In the genomic region with DNA sequence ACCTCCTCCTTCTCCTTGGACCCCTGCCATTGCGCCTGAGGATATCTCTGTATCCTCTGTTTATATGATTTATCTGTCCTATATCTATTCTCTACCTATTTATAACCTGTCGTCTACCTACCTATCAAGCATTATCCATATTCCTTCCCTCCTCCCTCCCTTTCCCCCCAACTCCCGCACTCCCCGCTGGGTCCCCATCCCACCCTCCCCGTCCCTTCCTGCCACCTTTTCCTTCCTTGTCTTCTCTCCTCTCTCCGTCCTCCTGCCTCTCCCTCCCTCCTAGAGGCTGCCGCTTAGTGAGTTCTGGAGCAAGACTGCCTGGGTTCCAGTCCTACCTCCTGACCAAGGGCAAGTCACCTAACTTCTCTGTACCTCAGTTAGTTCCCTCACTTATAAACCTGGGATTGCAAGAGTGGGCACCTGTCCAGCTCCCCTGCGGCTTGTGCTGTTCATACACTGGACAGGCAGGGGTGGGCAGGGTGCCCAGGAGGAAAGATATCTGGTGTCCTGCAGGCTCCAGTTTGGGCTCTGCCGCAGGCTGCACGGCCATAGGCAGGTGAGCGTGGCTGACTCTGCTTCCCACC, we compare ENCODE assay signal across 10 cellular contexts. TPM values are rescaled to one million over a fixed set of nuclear protein-coding genes. Genes with fewer than 3 reads are reported as not detected.
DNase-seq lines count a peak whose midpoint lies in the region; ATAC-seq and TF ChIP-seq lines count a peak whose summit lies in the region.
"Had no signal": no experiment of that assay in that cellular context is flagged by ENCODE, and none has a peak within 500 bp of the region (broad histone marks: within the 10 kb centered on the region; RNA-seq: fewer than 3 reads in every experiment).

No MANE protein-coding gene starts in this region.

- H4K20me1 ChIP-seq in smooth muscle cell (ENCODE audit: low read depth), result peaks cover 17% of the 10 kb centered on the region

- no peaks in the 10 kb centered on the region for H3F3A ChIP-seq in smooth muscle cell (ENCODE audit: low read depth)

- 89% methylated on average over 6 of the region's 11 CpGs for WGBS in smooth muscle cell (ENCODE audit: low lambda C conversion rate)

- no peaks in the 10 kb centered on the region for H3K9me3 ChIP-seq in smooth muscle cell (replicated peaks; ENCODE audit: low read depth)

- H3K36me3 ChIP-seq in smooth muscle cell (ENCODE audit: low read depth), result no peaks in the 10 kb centered on the region

- ATAC-seq in SK-N-SH treated with all-trans-retinoic acid at 6 μM for 48 hours (peak; percentile 32), sciatic nerve (no peak)

- peak overlapping the region; percentile 43 for H3K4me3 ChIP-seq in smooth muscle cell

- no peak for TF ChIP-seq CTCF in smooth muscle cell (IDR thresholded peaks at IDR 0.05; ENCODE audit: borderline replicate concordance, insufficient read depth, poor library complexity, severe bottlenecking)

- H3K4me1 ChIP-seq in smooth muscle cell (ENCODE audit: low read depth), result peaks cover 19% of the 10 kb centered on the region

- H3K79me2 ChIP-seq in smooth muscle cell (ENCODE audit: low read depth), result no peaks in the 10 kb centered on the region

- H3K27me3 ChIP-seq in smooth muscle cell (ENCODE audit: low read depth), result no peaks in the 10 kb centered on the region

- H3K9ac ChIP-seq in smooth muscle cell (ENCODE audit: low read depth), result no peak overlapping the region

- H3K4me2 ChIP-seq in smooth muscle cell, result peak overlapping the region; percentile 81

- intact Hi-C loops in sciatic nerve (cut with DNase I), result no loop called here

- DNase-seq in NCI-H146 (lab: John Stamatoyannopoulos, UW) (peak; percentile 63), NCI-H146 treated with DMSO at 0.1 percent for 48 hours (lab: John Stamatoyannopoulos, UW; ENCODE audit: unreplicated experiment) (no peak), glomerular visceral epithelial cell (ENCODE audit: extremely low spot score) (peak; percentile 72), smooth muscle cell (lab: John Stamatoyannopoulos, UW; ENCODE audit: unreplicated experiment) (no peak), retina (no peak), sciatic nerve (ENCODE audit: low spot score) (no peak), HCEC 1CT (no peak)

- H3K27ac ChIP-seq in smooth muscle cell (ENCODE audit: low read depth), result no peak overlapping the region

- H2AFZ ChIP-seq in smooth muscle cell (ENCODE audit: low read depth), result no peak overlapping the region

TF ChIP-seq in SK-N-SH treated with all-trans-retinoic acid at 6 μM for 48 hours, 23 proteins besides CTCF, POLR2A, EP300 and RAD21:
- TF ChIP-seq ARNTL (CRISPR knock-in tag; IDR thresholded peaks at IDR 0.05; ENCODE audit: borderline replicate concordance, low read depth) (no peak), TOX (CRISPR knock-in tag; IDR thresholded peaks at IDR 0.05; ENCODE audit: borderline replicate concordance) (no peak), TSHZ2 (CRISPR knock-in tag; IDR thresholded peaks at IDR 0.05) (no peak), PPARA (CRISPR knock-in tag; IDR thresholded peaks at IDR 0.05; ENCODE audit: borderline replicate concordance) (no peak), ESRRG (CRISPR knock-in tag; IDR thresholded peaks at IDR 0.05) (no peak), BACH2 (CRISPR knock-in tag; IDR thresholded peaks at IDR 0.05; ENCODE audit: borderline replicate concordance) (no peak), ZFP30 (CRISPR knock-in tag; IDR thresholded peaks at IDR 0.05) (no peak), RARB (CRISPR knock-in tag; IDR thresholded peaks at IDR 0.05) (no peak), GLIS3 (CRISPR knock-in tag; IDR thresholded peaks at IDR 0.05) (no peak), OSR1 (CRISPR knock-in tag; IDR thresholded peaks at IDR 0.05) (no peak), CSDC2 (CRISPR knock-in tag; IDR thresholded peaks at IDR 0.05) (no peak), CREB5 (CRISPR knock-in tag; IDR thresholded peaks at IDR 0.05; ENCODE audit: low read depth) (no peak)
- TF ChIP-seq, protein P1, sequence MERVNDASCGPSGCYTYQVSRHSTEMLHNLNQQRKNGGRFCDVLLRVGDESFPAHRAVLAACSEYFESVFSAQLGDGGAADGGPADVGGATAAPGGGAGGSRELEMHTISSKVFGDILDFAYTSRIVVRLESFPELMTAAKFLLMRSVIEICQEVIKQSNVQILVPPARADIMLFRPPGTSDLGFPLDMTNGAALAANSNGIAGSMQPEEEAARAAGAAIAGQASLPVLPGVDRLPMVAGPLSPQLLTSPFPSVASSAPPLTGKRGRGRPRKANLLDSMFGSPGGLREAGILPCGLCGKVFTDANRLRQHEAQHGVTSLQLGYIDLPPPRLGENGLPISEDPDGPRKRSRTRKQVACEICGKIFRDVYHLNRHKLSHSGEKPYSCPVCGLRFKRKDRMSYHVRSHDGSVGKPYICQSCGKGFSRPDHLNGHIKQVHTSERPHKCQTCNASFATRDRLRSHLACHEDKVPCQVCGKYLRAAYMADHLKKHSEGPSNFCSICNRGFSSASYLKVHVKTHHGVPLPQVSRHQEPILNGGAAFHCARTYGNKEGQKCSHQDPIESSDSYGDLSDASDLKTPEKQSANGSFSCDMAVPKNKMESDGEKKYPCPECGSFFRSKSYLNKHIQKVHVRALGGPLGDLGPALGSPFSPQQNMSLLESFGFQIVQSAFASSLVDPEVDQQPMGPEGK (CRISPR knock-in tag; IDR thresholded peaks at IDR 0.05; ENCODE audit: borderline replicate concordance), result no peak
- TF ChIP-seq, protein P2, sequence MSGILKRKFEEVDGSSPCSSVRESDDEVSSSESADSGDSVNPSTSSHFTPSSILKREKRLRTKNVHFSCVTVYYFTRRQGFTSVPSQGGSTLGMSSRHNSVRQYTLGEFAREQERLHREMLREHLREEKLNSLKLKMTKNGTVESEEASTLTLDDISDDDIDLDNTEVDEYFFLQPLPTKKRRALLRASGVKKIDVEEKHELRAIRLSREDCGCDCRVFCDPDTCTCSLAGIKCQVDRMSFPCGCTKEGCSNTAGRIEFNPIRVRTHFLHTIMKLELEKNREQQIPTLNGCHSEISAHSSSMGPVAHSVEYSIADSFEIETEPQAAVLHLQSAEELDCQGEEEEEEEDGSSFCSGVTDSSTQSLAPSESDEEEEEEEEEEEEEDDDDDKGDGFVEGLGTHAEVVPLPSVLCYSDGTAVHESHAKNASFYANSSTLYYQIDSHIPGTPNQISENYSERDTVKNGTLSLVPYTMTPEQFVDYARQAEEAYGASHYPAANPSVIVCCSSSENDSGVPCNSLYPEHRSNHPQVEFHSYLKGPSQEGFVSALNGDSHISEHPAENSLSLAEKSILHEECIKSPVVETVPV (CRISPR knock-in tag; IDR thresholded peaks at IDR 0.05), result no peak

RNA-seq across cellular contexts. Expression of gene TTYH1, which starts 16.1 kb away (rescaled TPM):
- 0.40 and 2.6 TPM in 2 replicates for total RNA-seq in smooth muscle cell
- 0.65 and 2.1 TPM in 2 replicates for polyA plus RNA-seq in smooth muscle cell
- 72.2 TPM for total RNA-seq in sciatic nerve
- total RNA-seq: activated naive CD4-positive, alpha-beta T cell treated with anti-CD3 and anti-CD28 coated beads for 36 hours; kidney epithelial cell had no signal

RNA-seq across cellular contexts. Expression of gene LENG8, which starts 17.7 kb away (rescaled TPM):
- total RNA-seq in smooth muscle cell (32.9 and 39.2 TPM in 2 replicates), sciatic nerve (305 TPM)
- polyA plus RNA-seq in smooth muscle cell, result 27.6 and 60.1 TPM in 2 replicates

RNA-seq across cellular contexts. Expression of gene LENG9, which starts 32.2 kb away (rescaled TPM):
- total RNA-seq in smooth muscle cell (1.7 and 4.1 TPM in 2 replicates), sciatic nerve (6.0 TPM)
- 0.57 and 1.3 TPM in 2 replicates for polyA plus RNA-seq in smooth muscle cell

RNA-seq across cellular contexts. Expression of gene CDC42EP5, which starts 41.7 kb away (rescaled TPM):
- total RNA-seq in smooth muscle cell, result 33.6 and 74.0 TPM in 2 replicates
- 94.1 and 99.8 TPM in 2 replicates for polyA plus RNA-seq in smooth muscle cell
- 52.8 TPM for total RNA-seq in sciatic nerve
- total RNA-seq: activated naive CD4-positive, alpha-beta T cell treated with anti-CD3 and anti-CD28 coated beads for 36 hours had no signal

Comparison
In these comparisons a context has a peak if more than half of its experiments do, and no peak if none do; other contexts are left out.
1. DNase-seq: peak in NCI-H146 (single experiment) and glomerular visceral epithelial cell (single experiment); none in NCI-H146 treated with DMSO at 0.1 percent for 48 hours (single experiment), smooth muscle cell (single experiment), retina (single experiment), sciatic nerve (single experiment) and HCEC 1CT (single experiment).
2. RNA of gene TTYH1, which starts 16.1 kb away (total RNA-seq): 72.2 TPM in sciatic nerve (single experiment); 0.40 to 2.6 TPM in smooth muscle cell; every median in the first group is over 10 times any median in the second.